ENCODE assay signal across 9 cellular contexts in the genomic region with DNA sequence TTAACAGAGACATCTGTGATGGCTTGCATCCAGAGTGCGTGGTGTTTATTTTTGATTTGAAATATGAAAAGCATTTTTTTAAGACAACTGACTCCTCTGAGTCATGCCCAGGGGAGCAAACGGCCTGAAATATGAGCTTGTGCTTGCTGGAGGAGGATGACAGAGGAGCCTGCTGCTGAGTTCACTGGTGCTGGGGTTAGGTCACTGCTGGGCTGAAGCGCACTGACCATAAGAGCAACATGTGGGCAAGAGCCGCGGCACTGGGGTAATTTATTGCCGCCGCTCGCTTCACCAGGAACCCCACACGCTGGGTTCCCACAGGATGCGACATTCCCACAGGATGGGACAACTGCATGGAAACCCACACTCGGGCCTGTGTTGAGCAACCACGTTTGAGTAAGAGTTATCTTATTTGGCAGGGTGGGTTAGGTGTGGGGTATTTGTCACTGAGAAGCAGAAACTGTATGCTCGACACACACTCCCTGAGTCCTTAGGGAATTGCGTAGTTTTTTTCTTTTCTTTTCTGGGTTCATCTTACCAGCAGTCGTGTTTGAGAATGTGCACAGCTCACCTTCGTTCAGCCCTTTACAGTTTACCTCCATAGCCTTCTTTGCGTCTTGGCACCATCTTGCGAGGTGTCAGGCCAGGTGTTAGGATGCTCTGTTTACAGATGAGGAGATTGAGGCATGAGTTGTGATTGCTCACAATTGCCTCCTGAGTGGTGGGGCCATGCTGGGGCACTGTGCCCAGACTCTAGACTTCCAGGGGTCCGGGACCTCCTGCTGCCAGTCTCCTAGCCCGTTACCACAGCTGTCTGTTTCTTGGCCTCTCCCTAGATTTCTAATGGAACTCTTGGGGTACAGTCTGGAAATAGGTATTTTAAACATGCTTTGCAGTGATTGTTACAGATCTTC.
A peak's percentile ranks its signal among the peaks of the same experiment; 100 is the strongest.
DNase-seq lines count a peak whose midpoint lies in the region; FAIRE-seq and TF ChIP-seq lines count a peak whose summit lies in the region.
"Had no signal": no experiment of that assay in that cellular context is flagged by ENCODE, and none has a peak within 500 bp of the region (broad histone marks: within the 10 kb centered on the region; RNA-seq: fewer than 3 reads in every experiment).

No MANE protein-coding gene starts in this region.

- TF ChIP-seq POLR2A in testis (IDR thresholded peaks at IDR 0.05), result no peak
- no peak for TF ChIP-seq POLR2A in GM12891 (IDR thresholded peaks at IDR 0.05; ENCODE audit: low read depth, low read length)

- BruUV-seq in A673 (replicated peaks; lab: Mats Ljungman, UMichigan), result no TSS peak

- no peaks in the 10 kb centered on the region for H3K9me3 ChIP-seq in A673 (ENCODE audit: low read depth, low read length, poor library complexity, severe bottlenecking)
- no peaks in the 10 kb centered on the region for H3K9me3 ChIP-seq in ascending aorta
- H3K9me3 ChIP-seq in kidney (ENCODE audit: control insufficient read depth in 1 of 2, low read length in 2 of 2), result no peaks in the 10 kb centered on the region
- no peaks in the 10 kb centered on the region for H3K9me3 ChIP-seq in testis

- CTCF ChIA-PET in A673 (lab: Charles Lee), result no interaction called here

- H3K36me3 ChIP-seq in A673 (ENCODE audit: insufficient read depth, low read length, poor library complexity, severe bottlenecking) (no peaks in the 10 kb centered on the region), ascending aorta (no peaks in the 10 kb centered on the region), kidney (ENCODE audit: control insufficient read depth in 1 of 2, insufficient read depth in 2 of 2, low read length in 2 of 2) (peaks cover 2 to 9% of the 10 kb centered on the region in 2 donors), testis (ENCODE audit: low read depth, missing control alignments) (no peaks in the 10 kb centered on the region)

- H3K4me1 ChIP-seq in A673 (ENCODE audit: insufficient read depth, low read length, poor library complexity, severe bottlenecking) (peaks cover 27% of the 10 kb centered on the region), ascending aorta (peaks cover 19 to 50% of the 10 kb centered on the region in 2 donors), kidney (ENCODE audit: control insufficient read depth in 1 of 2, insufficient read depth in 1 of 2, low read depth in 1 of 2, low read length in 2 of 2) (peaks cover 30 to 38% of the 10 kb centered on the region in 2 donors), testis (peaks cover 48% of the 10 kb centered on the region)

- intact Hi-C loops in A673 (cut with micrococcal nuclease; ENCODE audit: unreplicated experiment), result no loop called here
- intact Hi-C loops in ascending aorta (cut with DNase I), result loop anchor here (1.0 to 5.0 kb wide), 2 partner anchors 24 to 79 kb away; no protein-coding TSS in a partner anchor
- intact Hi-C loops in kidney (cut with DNase I), result no loop called here
- intact Hi-C loops in testis (cut with DNase I; ENCODE audit: low total_unique reads), result loop anchor here (10.0 kb wide), 1 partner anchor 61 kb away; the partner anchor contains the start of gene SMAD3

- H3K9ac ChIP-seq in kidney (ENCODE audit: low read length in 2 of 2), result peak overlapping the region in 1 of 2 donors; percentile 32

- no peak overlapping the region for H3K4me3 ChIP-seq in A673 (ENCODE audit: low read depth, low read length, poor library complexity, severe bottlenecking)
- H3K4me3 ChIP-seq in ascending aorta, result peak overlapping the region in 1 of 2 donors; percentile 9
- no peak overlapping the region for H3K4me3 ChIP-seq in kidney (ENCODE audit: low read length in 2 of 2)
- H3K4me3 ChIP-seq in testis, result no peak overlapping the region

- POLR2A ChIA-PET in A673 (lab: Charles Lee; ENCODE audit: low non-redundant PET), result interaction anchor here (0.5 kb wide), 1 partner anchor 38 kb away, joined by 11 read pairs; no protein-coding TSS in a partner anchor

- 61 to 67% methylated on average over 16 to 20 of the region's 20 CpGs for WGBS in testis, 2 donors

- DNase-seq in A673 (ENCODE audit: low spot score) (no peak), HS-5 (ENCODE audit: low read depth) (peak; percentile 96), ascending aorta (ENCODE audit: low spot score in 2 of 2) (peak; percentile 54 to 93), kidney (peak; percentile 95), testis (peak; percentile 83), hippocampal formation (lab: John Stamatoyannopoulos, UW) (no peak), GM12891 (ENCODE audit: insufficient read length, low spot score) (no peak)
- DNase-seq in stimulated activated CD4-positive, alpha-beta T cell treated with anti-CD3 and anti-CD28 coated beads, Interleukin-4, amount 100 ng/mL, for 4 hours, result no peak

- H3K27ac ChIP-seq in A673 (ENCODE audit: low read depth, low read length, poor library complexity, severe bottlenecking), result peak overlapping the region; percentile 48
- peak overlapping the region; percentile 86 to 87 for H3K27ac ChIP-seq in ascending aorta
- peak overlapping the region; percentile 29 to 76 for H3K27ac ChIP-seq in kidney (ENCODE audit: low read depth in 2 of 2, low read length in 2 of 2)
- peak overlapping the region; percentile 61 to 76 for H3K27ac ChIP-seq in testis

- FAIRE-seq in kidney (lab: Jason Lieb, UNC), result no peak
- FAIRE-seq in GM12891 (lab: Jason Lieb, UNC), result no peak
- FAIRE-seq: GM18507 had no signal

- H3K27me3 ChIP-seq in A673 (replicated peaks; ENCODE audit: insufficient read depth, low read depth, low read length, poor library complexity) (no peaks in the 10 kb centered on the region), ascending aorta (no peaks in the 10 kb centered on the region), testis (no peaks in the 10 kb centered on the region)

- TF ChIP-seq CTCF in A673 (conservative IDR thresholded peaks at IDR 0.05; ENCODE audit: low read depth, low read length), result no peak
- no peak for TF ChIP-seq CTCF in ascending aorta (IDR thresholded peaks at IDR 0.05)
- no peak for TF ChIP-seq CTCF in kidney (IDR thresholded peaks at IDR 0.05; ENCODE audit: borderline replicate concordance, extremely low read depth, insufficient read depth)
- TF ChIP-seq CTCF in testis (IDR thresholded peaks at IDR 0.05), result no peak

TF ChIP-seq in GM12891, 5 proteins besides CTCF, POLR2A, EP300 and RAD21:
- TF ChIP-seq TAF1 (IDR thresholded peaks at IDR 0.05; ENCODE audit: low read depth, low read length) (no peak), POU2F2 (IDR thresholded peaks at IDR 0.05; ENCODE audit: low read depth, low read length) (no peak), SPI1 (IDR thresholded peaks at IDR 0.05; ENCODE audit: low read depth, low read length) (no peak), POLR2AphosphoS5 (IDR thresholded peaks at IDR 0.05; ENCODE audit: low read depth, low read length) (no peak), PAX5 (IDR thresholded peaks at IDR 0.05; ENCODE audit: insufficient read depth, low read length, severe bottlenecking) (no peak)

Comparison
In these comparisons a context has a peak if more than half of its experiments do, and no peak if none do; other contexts are left out.
1. DNase-seq: peak in HS-5 (single experiment), ascending aorta (2 of 2), kidney (single experiment) and testis (single experiment); none in A673 (single experiment), hippocampal formation (0 of 2), GM12891 (single experiment) and stimulated activated CD4-positive, alpha-beta T cell treated with anti-CD3 and anti-CD28 coated beads, Interleukin-4, amount 100 ng/mL, for 4 hours (0 of 2).
2. intact Hi-C loops: an anchor here in ascending aorta (1.0 to 5.0 kb wide) and testis (10.0 kb wide); none called in A673 and kidney.
3. Peak in every context shown above with its lines, with median percentiles within 50 percentile points of each other: H3K27ac ChIP-seq.